Comparison of ENCODE assay signal across 9 cellular contexts in genomic region chr1:202214089-202214843, GRCh38. TPM values are rescaled to one million over a fixed set of nuclear protein-coding genes. Genes with fewer than 3 reads are reported as not detected.
DNase-seq lines count a peak whose midpoint lies in the region; ATAC-seq and TF ChIP-seq lines count a peak whose summit lies in the region.
"Had no signal": no experiment of that assay in that cellular context is flagged by ENCODE, and none has a peak within 500 bp of the region (broad histone marks: within the 10 kb centered on the region; RNA-seq: fewer than 3 reads in every experiment).

No MANE protein-coding gene starts in this region.

- H3K4me1 ChIP-seq in HEK293 (ENCODE audit: control insufficient read depth, insufficient read depth, low read length) (no peaks in the 10 kb centered on the region), hepatocyte (ENCODE audit: insufficient read depth) (no peaks in the 10 kb centered on the region), sigmoid colon (peaks cover 0 to 9% (median 4%) of the 10 kb centered on the region in 4 donors)

- H2AFZ ChIP-seq in hepatocyte: peak overlapping the region; percentile 52

- H3K4me2 ChIP-seq in hepatocyte: peak overlapping the region; percentile 94

- CTCF ChIA-PET in HEK293 (lab: Yijun Ruan, JAX) (interaction anchor here (0.5 to 5.8 kb wide), 13 partner anchors 8 to 367 kb away, joined by 3 to 28 read pairs (median 5); partner anchors contain the start of gene LGR6), WTC11 (lab: Charles Lee) (interaction anchor here (0.6 to 8.0 kb wide), 18 partner anchors 8 to 405 kb away, joined by 3 to 76 read pairs (median 8); partner anchors contain the start of gene LGR6)

- no peak for TF ChIP-seq EP300 in sigmoid colon (IDR thresholded peaks at IDR 0.05)

- no peaks in the 10 kb centered on the region for H3K9me2 ChIP-seq in hepatocyte (replicated peaks; ENCODE audit: insufficient read depth)

- peak overlapping the region; percentile 87 for H3K4me3 Mint-ChIP-seq in WTC11
- H3K4me3 Mint-ChIP-seq: activated CD4-positive, alpha-beta memory T cell treated with anti-CD3 and anti-CD28 coated beads for 36 hours had no signal

- H3K27me3 ChIP-seq in hepatocyte (peaks cover 32% of the 10 kb centered on the region), sigmoid colon (peaks cover 12 to 72% (median 27%) of the 10 kb centered on the region in 3 donors)

- peaks cover 18% of the 10 kb centered on the region for H3K4me1 Mint-ChIP-seq in WTC11

- no peaks in the 10 kb centered on the region for H3K9me3 ChIP-seq in HEK293 (ENCODE audit: control insufficient read depth, insufficient read depth, low read depth, low read length)
- H3K9me3 ChIP-seq in hepatocyte (ENCODE audit: low read depth): no peaks in the 10 kb centered on the region
- H3K9me3 ChIP-seq in sigmoid colon: no peaks in the 10 kb centered on the region

- ATAC-seq in WTC11 (peak; percentile 39), HG03457 (IDR thresholded peaks at IDR 0.05; ENCODE audit: unreplicated experiment) (no peak), GM19397 (IDR thresholded peaks at IDR 0.05; ENCODE audit: unreplicated experiment) (no peak)

- no peak overlapping the region for H3K27ac Mint-ChIP-seq in WTC11
- H3K27ac Mint-ChIP-seq: activated CD4-positive, alpha-beta memory T cell treated with anti-CD3 and anti-CD28 coated beads for 36 hours had no signal

- peaks cover 20% of the 10 kb centered on the region for H3K27me3 Mint-ChIP-seq in WTC11 (ENCODE audit: low read depth)

- POLR2A ChIA-PET in HEK293 (lab: Yijun Ruan, JAX) (no interaction called here), WTC11 (lab: Charles Lee) (no interaction called here)

- H3K36me3 Mint-ChIP-seq in WTC11: no peaks in the 10 kb centered on the region
- H3K36me3 Mint-ChIP-seq: activated CD4-positive, alpha-beta memory T cell treated with anti-CD3 and anti-CD28 coated beads for 36 hours had no signal

- H3K27ac ChIP-seq in HEK293 (ENCODE audit: extremely low read depth, low read depth, low read length): no peak overlapping the region
- H3K27ac ChIP-seq in hepatocyte: no peak overlapping the region
- no peak overlapping the region for H3K27ac ChIP-seq in sigmoid colon

- H4K20me1 ChIP-seq in hepatocyte (ENCODE audit: insufficient read depth, poor library complexity, severe bottlenecking): no peaks in the 10 kb centered on the region

- intact Hi-C loops in sigmoid colon (cut with DNase I): no loop called here

- WGBS in hepatocyte (ENCODE audit: low lambda C conversion rate, missing lambda C conversion rate): 6% methylated on average over 47 of the region's 56 CpGs
- 3 to 5% methylated on average over 56 of the region's 56 CpGs for WGBS in sigmoid colon, 2 donors

- no peaks in the 10 kb centered on the region for H3K9me3 Mint-ChIP-seq in WTC11
- H3K9me3 Mint-ChIP-seq: activated CD4-positive, alpha-beta memory T cell treated with anti-CD3 and anti-CD28 coated beads for 36 hours had no signal

- TF ChIP-seq CTCF in HEK293 (tag by site-specific recombination; IDR thresholded peaks at IDR 0.05) (no peak), WTC11 (IDR thresholded peaks at IDR 0.05) (no peak), hepatocyte (IDR thresholded peaks at IDR 0.05; ENCODE audit: poor library complexity) (no peak), sigmoid colon (IDR thresholded peaks at IDR 0.05) (no peak)

- H3K79me2 ChIP-seq in hepatocyte: no peaks in the 10 kb centered on the region

- DNase-seq in WTC11 (ENCODE audit: low spot score): peak; percentile 61
- peak; percentile 40 for DNase-seq in hepatocyte (ENCODE audit: low spot score)
- no peak for DNase-seq in sigmoid colon
- no peak for DNase-seq in GM19240 (ENCODE audit: insufficient read length, low spot score)
- DNase-seq in RKO (ENCODE audit: low spot score): no peak
- DNase-seq: activated CD4-positive, alpha-beta memory T cell treated with anti-CD3 and anti-CD28 coated beads for 36 hours had no signal

- H3K36me3 ChIP-seq in HEK293 (ENCODE audit: control insufficient read depth in 2 of 2, insufficient read depth in 1 of 2, low read length in 2 of 2) (no peaks in the 10 kb centered on the region), hepatocyte (replicated peaks; ENCODE audit: insufficient read depth, low read depth) (no peaks in the 10 kb centered on the region), sigmoid colon (no peaks in the 10 kb centered on the region)

- H3K4me3 ChIP-seq in HEK293 (ENCODE audit: low read depth, low read length) (peak overlapping the region; percentile 16), hepatocyte (peak overlapping the region; percentile 29), sigmoid colon (peak overlapping the region in 3 of 4 donors; percentile 12 to 33 (median 16))

- TF ChIP-seq POLR2A in sigmoid colon (IDR thresholded peaks at IDR 0.05): no peak

TF ChIP-seq in HEK293, 187 proteins besides CTCF, POLR2A, EP300 and RAD21 (continues in another document):
- TF ChIP-seq ZNF544 (tag by site-specific recombination; IDR thresholded peaks at IDR 0.05) (no peak), ZBTB10 (tag by site-specific recombination; IDR thresholded peaks at IDR 0.05) (no peak), ZNF26 (tag by site-specific recombination; IDR thresholded peaks at IDR 0.05) (no peak)

TF ChIP-seq in WTC11, 78 proteins besides CTCF, POLR2A, EP300 and RAD21 (continues in another document):
- TF ChIP-seq MLX (CRISPR knock-in tag; IDR thresholded peaks at IDR 0.05): no peak
- TF ChIP-seq GABPB1 (CRISPR knock-in tag; IDR thresholded peaks at IDR 0.05): no peak
- peak; percentile 90 for TF ChIP-seq ZNF423 (CRISPR knock-in tag; IDR thresholded peaks at IDR 0.05)
- peak; percentile 63; the same call in 1 of the 2 replicates for TF ChIP-seq FOXP1 (CRISPR knock-in tag; IDR thresholded peaks at IDR 0.05; ENCODE audit: borderline replicate concordance)
- TF ChIP-seq ZSCAN18 (CRISPR knock-in tag; IDR thresholded peaks at IDR 0.05): no peak
- no peak for TF ChIP-seq IRF2 (CRISPR knock-in tag; IDR thresholded peaks at IDR 0.05; ENCODE audit: borderline replicate concordance, low read depth)
- no peak for TF ChIP-seq ATF2 (CRISPR knock-in tag; IDR thresholded peaks at IDR 0.05; ENCODE audit: borderline replicate concordance, low read depth)
- no peak for TF ChIP-seq ZNF416 (CRISPR knock-in tag; IDR thresholded peaks at IDR 0.05)
- TF ChIP-seq ZBTB43 (CRISPR knock-in tag; IDR thresholded peaks at IDR 0.05): peak; percentile 76; the same call in 1 of the 2 replicates
- TF ChIP-seq ETV6 (CRISPR knock-in tag; IDR thresholded peaks at IDR 0.05): 0 out of 2 replicates have a peak, but pooled peaks have one; percentile 19
- no peak for TF ChIP-seq NR3C1 (CRISPR knock-in tag; conservative IDR thresholded peaks at IDR 0.05; ENCODE audit: low read depth)
- no peak for TF ChIP-seq CDX4 (CRISPR knock-in tag; IDR thresholded peaks at IDR 0.05; ENCODE audit: borderline replicate concordance)

RNA-seq across cellular contexts. Expression of gene LGR6, which starts 20.7 kb away (rescaled TPM):
- total RNA-seq in WTC11 (2021) (0.78 to 1.1 TPM (median 1.1 TPM) in 3 replicates), hepatocyte (0.32 and 0.80 TPM in 2 replicates), sigmoid colon (under 1 TPM in 2 of 4 donors, not detected in 2; 0.14 to 0.28 TPM)
- polyA plus RNA-seq in hepatocyte (1.1 and 1.5 TPM in 2 replicates), sigmoid colon (1 to 10 TPM in 1 of 3 donors, not detected in 2; 1.0 TPM)

RNA-seq across cellular contexts. Expression of gene PTPN7, which starts 53.9 kb away (rescaled TPM):
- total RNA-seq in WTC11 (2021) (0.98 to 1.1 TPM (median 1.1 TPM) in 3 replicates), hepatocyte (not detected in 2 replicates), sigmoid colon (1 to 10 TPM in 2 of 4 donors, under 1 TPM in 1, not detected in 1; 0.71 to 6.2 (median 3.0) TPM)
- polyA plus RNA-seq in hepatocyte (0.35 and 0.41 TPM in 2 replicates), sigmoid colon (10 to 100 TPM in 1 of 3 donors, 1 to 10 TPM in 2; 2.3 to 18.2 (median 6.0) TPM)

Comparison
In these comparisons a context has a peak if more than half of its experiments do, and no peak if none do; other contexts are left out.
1. DNase-seq: peak in WTC11 (single experiment) and hepatocyte (single experiment); none in sigmoid colon (single experiment), GM19240 (single experiment) and RKO (single experiment).
2. Of the 8 proteins assayed by ChIP-seq in both HEK293 and WTC11: peak only in HEK293: none; only in WTC11: ZNF423; in both: none; in neither: 7.
3. Peak in every context shown above with its lines, with median percentiles within 50 percentile points of each other: H3K4me3 ChIP-seq.